ENCODE assay signal across 21 cellular contexts in genomic region chr11:20010106-20010860, GRCh38.
DNase-seq lines count a peak whose midpoint lies in the region; ATAC-seq and TF ChIP-seq lines count a peak whose summit lies in the region.
"Had no signal": no experiment of that assay in that cellular context is flagged by ENCODE, and none has a peak within 500 bp of the region (broad histone marks: within the 10 kb centered on the region; RNA-seq: fewer than 3 reads in every experiment).

No MANE protein-coding gene starts in this region.

- TF ChIP-seq CTCF in WTC11 (IDR thresholded peaks at IDR 0.05), result no peak
- TF ChIP-seq CTCF in neural progenitor cell (IDR thresholded peaks at IDR 0.05), result no peak
- no peak for TF ChIP-seq CTCF in omental fat pad (IDR thresholded peaks at IDR 0.05)

- H3K9me3 Mint-ChIP-seq in WTC11 (no peaks in the 10 kb centered on the region), neural progenitor cell (no peaks in the 10 kb centered on the region)
- H3K9me3 Mint-ChIP-seq: endodermal cell; naive thymus-derived CD4-positive, alpha-beta T cell; T-helper 2 cell treated with Interferon-gamma antibody and Interleukin-4, amounts not matched to agents 5 μg/mL and 100 μg/mL, for 36 hours had no signal

- H3K4me3 ChIP-seq in neural progenitor cell (no peak overlapping the region), GM23248 (no peak overlapping the region)
- H3K4me3 ChIP-seq: colonic mucosa, SK-N-MC, transverse colon had no signal

- H3K27ac Mint-ChIP-seq in WTC11 (no peak overlapping the region), neural progenitor cell (no peak overlapping the region)
- H3K27ac Mint-ChIP-seq: endodermal cell; naive thymus-derived CD4-positive, alpha-beta T cell; T-helper 2 cell treated with Interferon-gamma antibody and Interleukin-4, amounts not matched to agents 5 μg/mL and 100 μg/mL, for 36 hours had no signal

- WGBS in GM23248 (ENCODE audit: low coverage in 1 of 2, low lambda C conversion rate in 2 of 2, missing lambda C conversion rate in 2 of 2), 2 experiments, result 89 to 92% methylated on average over 8 of the region's 8 CpGs

- H3K9me2 ChIP-seq in GM23248 (ENCODE audit: insufficient read depth), result no peaks in the 10 kb centered on the region

- H3F3A ChIP-seq in neural progenitor cell (ENCODE audit: low read depth) (peaks cover 7% of the 10 kb centered on the region), GM23248 (ENCODE audit: insufficient read depth) (peaks cover 4% of the 10 kb centered on the region; the same call in 1 of the 2 replicates)

- H2AFZ ChIP-seq in neural progenitor cell (replicated peaks) (no peak overlapping the region), GM23248 (no peak overlapping the region)

- no peaks in the 10 kb centered on the region for H3K36me3 Mint-ChIP-seq in WTC11
- no peaks in the 10 kb centered on the region for H3K36me3 Mint-ChIP-seq in neural progenitor cell
- H3K36me3 Mint-ChIP-seq: naive thymus-derived CD4-positive, alpha-beta T cell had no signal

- peaks cover 15% of the 10 kb centered on the region for H3K4me1 ChIP-seq in neural progenitor cell
- H3K4me1 ChIP-seq in GM23248 (ENCODE audit: insufficient read depth), result peaks cover 9% of the 10 kb centered on the region; the same call in 1 of the 2 replicates

- H3K4me1 Mint-ChIP-seq in WTC11 (peaks cover 17% of the 10 kb centered on the region), neural progenitor cell (peaks cover 20% of the 10 kb centered on the region)
- H3K4me1 Mint-ChIP-seq: naive thymus-derived CD4-positive, alpha-beta T cell had no signal

- DNase-seq in NCI-H2171 treated with DMSO at 0.1 percent for 48 hours (lab: John Stamatoyannopoulos, UW) (peak; percentile 5), NCI-H2171 (lab: John Stamatoyannopoulos, UW) (no peak), NCI-H2227 treated with DMSO at 0.1 percent for 48 hours (lab: John Stamatoyannopoulos, UW) (peak; percentile 97), WTC11 (ENCODE audit: low spot score) (no peak), neural progenitor cell (ENCODE audit: low spot score) (no peak), GM23248 (no peak), omental fat pad (ENCODE audit: low spot score) (no peak)
- DNase-seq: activated CD4-positive, alpha-beta T cell treated with anti-CD3 and anti-CD28 coated beads, Interleukin-2, amount 50 U/mL, for 4 hours; activated gamma-delta T cell; activated T-cell treated with anti-CD3 and anti-CD28 coated beads for 4 hours; brain microvascular endothelial cell; colonic mucosa; DMS79 treated with DMSO at 0.1 percent for 48 hours; endodermal cell; naive thymus-derived CD4-positive, alpha-beta T cell; NCI-H1105; NCI-H2107; transverse colon had no signal

- H3K79me2 ChIP-seq in neural progenitor cell (ENCODE audit: low read depth), result no peaks in the 10 kb centered on the region
- peaks cover 3% of the 10 kb centered on the region for H3K79me2 ChIP-seq in GM23248 (ENCODE audit: insufficient read depth)

- peaks cover 10% of the 10 kb centered on the region for H4K20me1 ChIP-seq in neural progenitor cell (ENCODE audit: low read depth)
- H4K20me1 ChIP-seq in GM23248 (ENCODE audit: insufficient read depth), result no peaks in the 10 kb centered on the region

- ATAC-seq in WTC11 (0 out of 2 replicates have a peak, but pooled peaks have one; percentile 12), HG02678 (IDR thresholded peaks at IDR 0.05; ENCODE audit: unreplicated experiment) (no peak), omental fat pad (ENCODE audit: low FRiP score) (no peak)
- ATAC-seq: naive thymus-derived CD4-positive, alpha-beta T cell had no signal

- CTCF ChIA-PET in WTC11 (lab: Charles Lee), result interaction anchor here (1.0 to 2.3 kb wide), 2 partner anchors 10 to 14 kb away, joined by 3 to 10 read pairs; no protein-coding TSS in a partner anchor

- no peaks in the 10 kb centered on the region for H3K36me3 ChIP-seq in neural progenitor cell
- H3K36me3 ChIP-seq in GM23248 (ENCODE audit: low read depth), result no peaks in the 10 kb centered on the region
- H3K36me3 ChIP-seq: brain microvascular endothelial cell, colonic mucosa, transverse colon had no signal

- no peaks in the 10 kb centered on the region for H3K27me3 Mint-ChIP-seq in WTC11 (ENCODE audit: low read depth)
- no peaks in the 10 kb centered on the region for H3K27me3 Mint-ChIP-seq in neural progenitor cell (ENCODE audit: insufficient read depth, low read depth)

- H3K9ac ChIP-seq in neural progenitor cell (no peak overlapping the region), GM23248 (no peak overlapping the region)

- in situ Hi-C loops in GM23248 (cut with MboI), result no loop called here

- H3K4me3 Mint-ChIP-seq in WTC11 (no peak overlapping the region), neural progenitor cell (no peak overlapping the region)
- H3K4me3 Mint-ChIP-seq: endodermal cell; naive thymus-derived CD4-positive, alpha-beta T cell; T-helper 2 cell treated with Interferon-gamma antibody and Interleukin-4, amounts not matched to agents 5 μg/mL and 100 μg/mL, for 36 hours had no signal

- POLR2A ChIA-PET in WTC11 (lab: Charles Lee), result interaction anchor here (1.3 kb wide), 1 partner anchor 14 kb away, joined by 3 read pairs; no protein-coding TSS in a partner anchor

- H3K27ac ChIP-seq in neural progenitor cell (no peak overlapping the region), GM23248 (no peak overlapping the region)
- H3K27ac ChIP-seq: brain microvascular endothelial cell, colonic mucosa, SK-N-MC, transverse colon had no signal

- H3K4me2 ChIP-seq in neural progenitor cell (peak overlapping the region; percentile 30), GM23248 (ENCODE audit: unreplicated experiment) (no peak overlapping the region)

- H3K27me3 ChIP-seq in neural progenitor cell, result no peaks in the 10 kb centered on the region
- H3K27me3 ChIP-seq in GM23248 (replicated peaks; ENCODE audit: insufficient read depth), result no peaks in the 10 kb centered on the region
- H3K27me3 ChIP-seq: brain microvascular endothelial cell, colonic mucosa, transverse colon had no signal

- no peaks in the 10 kb centered on the region for H3K9me3 ChIP-seq in neural progenitor cell (ENCODE audit: low read depth)
- no peaks in the 10 kb centered on the region for H3K9me3 ChIP-seq in GM23248 (ENCODE audit: low read depth)
- H3K9me3 ChIP-seq: colonic mucosa, transverse colon had no signal

TF ChIP-seq in WTC11, 78 proteins besides CTCF, POLR2A, EP300 and RAD21 (continues in another document):
- TF ChIP-seq MYBL2 (CRISPR knock-in tag; IDR thresholded peaks at IDR 0.05), result no peak
- no peak for TF ChIP-seq IRF2 (CRISPR knock-in tag; IDR thresholded peaks at IDR 0.05; ENCODE audit: borderline replicate concordance, low read depth)
- TF ChIP-seq NFATC4 (CRISPR knock-in tag; IDR thresholded peaks at IDR 0.05), result no peak
- TF ChIP-seq SP1 (CRISPR knock-in tag; conservative IDR thresholded peaks at IDR 0.05), result no peak
- TF ChIP-seq RELA (CRISPR knock-in tag; IDR thresholded peaks at IDR 0.05; ENCODE audit: borderline replicate concordance), result no peak
- TF ChIP-seq NFYB (CRISPR knock-in tag; conservative IDR thresholded peaks at IDR 0.05; ENCODE audit: low read depth), result no peak
- no peak for TF ChIP-seq IRF1 (CRISPR knock-in tag; IDR thresholded peaks at IDR 0.05)
- no peak for TF ChIP-seq USF2 (CRISPR knock-in tag; IDR thresholded peaks at IDR 0.05)
- no peak for TF ChIP-seq PRDM15 (CRISPR knock-in tag; IDR thresholded peaks at IDR 0.05)
- no peak for TF ChIP-seq ZNF317 (CRISPR knock-in tag; IDR thresholded peaks at IDR 0.05; ENCODE audit: borderline replicate concordance, low read depth)
- TF ChIP-seq PRRX2 (CRISPR knock-in tag; IDR thresholded peaks at IDR 0.05), result no peak

Comparison
In these comparisons a context has a peak if more than half of its experiments do, and no peak if none do; other contexts are left out.
1. DNase-seq: peak in NCI-H2171 treated with DMSO at 0.1 percent for 48 hours (single experiment) and NCI-H2227 treated with DMSO at 0.1 percent for 48 hours (single experiment); none in NCI-H2171 (single experiment), WTC11 (single experiment), neural progenitor cell (single experiment), GM23248 (single experiment) and omental fat pad (single experiment).